ENCODE assay signal across 9 cellular contexts in the genomic region with DNA sequence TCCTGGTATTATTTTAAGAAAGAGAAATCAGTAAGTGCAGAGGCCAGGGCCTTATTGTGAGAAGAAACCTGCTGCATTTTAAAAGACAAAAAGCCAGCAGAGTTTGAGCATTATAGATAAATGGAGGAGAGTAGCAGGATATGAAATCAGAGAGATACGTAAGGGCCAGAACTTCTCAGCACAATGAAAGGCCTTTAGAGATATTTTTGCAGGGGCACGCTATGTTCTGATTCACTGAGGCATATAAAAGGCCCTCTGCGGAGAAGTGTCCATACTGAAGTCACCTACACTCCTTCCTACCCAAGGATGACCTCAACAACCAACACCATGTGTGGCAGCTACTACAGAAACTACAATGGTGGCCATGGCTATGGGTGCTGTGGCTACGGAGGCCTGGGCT. TPM values are rescaled to one million over a fixed set of nuclear protein-coding genes. Genes with fewer than 3 reads are reported as not detected.
"Had no signal": no experiment of that assay in that cellular context is flagged by ENCODE, and none has a peak within 500 bp of the region (broad histone marks: within the 10 kb centered on the region; RNA-seq: fewer than 3 reads in every experiment).

Gene KRTAP6-3 (plus strand): TSS at position 301 of the 400 bp plus-strand sequence. CDS start 6 bp downstream, at position 307.

- DNase-seq: IMR-90, KBM-7, KG1 had no signal

- ATAC-seq: HepG2, K562 had no signal

- H3K36me3 Mint-ChIP-seq: IgD-negative memory B cell had no signal

- H3K27ac ChIP-seq: HL-60 had no signal

- H3K27me3 Mint-ChIP-seq: IgD-negative memory B cell had no signal

- H3K4me3 Mint-ChIP-seq: IgD-negative memory B cell had no signal

- H3K4me3 ChIP-seq: K562 had no signal

RNA-seq across cellular contexts. Expression of gene KRTAP6-3, which starts in this region (rescaled TPM):
- total RNA-seq: HepG2, HT-29, HT1080, IMR-90 had no signal
- polyA plus RNA-seq: HepG2, IgD-negative memory B cell, IMR-90, K562 had no signal
